ENCODE assay signal across 18 cellular contexts in the genomic region with DNA sequence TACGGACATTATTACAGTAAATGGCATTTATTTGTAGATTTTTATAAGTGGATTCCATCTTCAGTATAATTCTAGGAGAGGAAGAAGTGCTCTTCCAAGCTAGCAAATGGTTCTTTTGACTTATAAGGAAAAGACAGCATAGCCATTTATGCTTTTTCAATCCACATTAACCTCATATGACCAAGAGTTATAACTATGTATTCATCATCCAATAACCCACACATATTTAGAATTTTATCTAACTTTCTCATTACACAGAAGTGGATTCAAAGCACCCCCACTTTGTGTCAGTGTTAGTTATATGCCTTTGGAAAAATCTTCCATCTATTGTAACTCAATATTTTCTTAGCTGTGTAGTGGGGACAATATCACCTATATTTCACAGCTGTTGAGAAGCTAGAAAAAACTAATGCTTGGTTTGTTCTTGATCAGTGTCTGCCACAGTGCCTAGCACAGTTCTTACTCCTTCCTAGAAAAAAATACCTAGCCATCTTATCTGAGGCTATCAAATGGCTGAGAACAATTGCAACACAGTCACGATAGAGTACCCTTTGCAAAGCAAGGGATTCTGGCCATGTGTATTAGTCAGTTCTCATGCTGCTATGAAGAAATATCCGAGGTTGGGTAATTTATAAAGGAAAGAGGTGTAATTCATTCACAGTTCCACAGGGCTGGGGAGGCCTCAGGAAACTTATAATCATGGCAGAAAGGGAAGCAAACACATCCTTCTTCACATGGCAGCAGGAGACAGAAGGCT.
DNase-seq lines count a peak whose midpoint lies in the region; ATAC-seq and TF ChIP-seq lines count a peak whose summit lies in the region.
"Had no signal": no experiment of that assay in that cellular context is flagged by ENCODE, and none has a peak within 500 bp of the region (broad histone marks: within the 10 kb centered on the region; RNA-seq: fewer than 3 reads in every experiment).

No MANE protein-coding gene starts in this region.

- ATAC-seq in GM21786 (IDR thresholded peaks at IDR 0.05; ENCODE audit: unreplicated experiment) (no peak), HG02938 (IDR thresholded peaks at IDR 0.05; ENCODE audit: unreplicated experiment) (no peak)

- no TSS peak for BruUV-seq in mammary epithelial cell (replicated peaks; lab: Mats Ljungman, UMichigan)

- H3K4me2 ChIP-seq in mammary epithelial cell (ENCODE audit: insufficient read depth, low read depth, low read length) = no peak overlapping the region

- intact Hi-C loops in mammary epithelial cell (cut with micrococcal nuclease) = no loop called here

- TF ChIP-seq CTCF in mammary epithelial cell (conservative IDR thresholded peaks at IDR 0.05 in 1 of 2, IDR thresholded peaks at IDR 0.05 in 1 of 2; ENCODE audit: extremely low read depth in 1 of 2, insufficient read depth in 1 of 2, low read depth in 1 of 2, low read length in 2 of 2) (no peak), fibroblast of pulmonary artery (IDR thresholded peaks at IDR 0.05; ENCODE audit: low read length, missing control alignments) (no peak)

- no peaks in the 10 kb centered on the region for H3K27me3 ChIP-seq in mammary epithelial cell (ENCODE audit: insufficient read depth, low read length)

- H3K9me3 ChIP-seq in mammary epithelial cell (replicated peaks; ENCODE audit: insufficient read depth, low read length) = no peaks in the 10 kb centered on the region
- H3K9me3 ChIP-seq: HAP-1 had no signal

- no peaks in the 10 kb centered on the region for H3K4me1 ChIP-seq in mammary epithelial cell (ENCODE audit: insufficient read depth, low read length)
- H3K4me1 ChIP-seq: HAP-1 had no signal

- no peaks in the 10 kb centered on the region for H4K20me1 ChIP-seq in mammary epithelial cell (ENCODE audit: insufficient read depth, low read length)

- H2AFZ ChIP-seq in mammary epithelial cell (ENCODE audit: low read depth, low read length) = no peak overlapping the region

- DNase-seq in AG08395 (ENCODE audit: low spot score) = peak; percentile 6
- peak; percentile 64 for DNase-seq in HCEC 1CT
- peak; percentile 23 for DNase-seq in mammary epithelial cell
- peak; percentile 34 for DNase-seq in fibroblast of pulmonary artery (ENCODE audit: low read depth)
- no peak for DNase-seq in activated gamma-delta T cell (lab: John Stamatoyannopoulos, UW)
- no peak for DNase-seq in stimulated activated naive CD4-positive, alpha-beta T cell treated with Interleukin-2 at 50 U/mL for 16 hours (lab: John Stamatoyannopoulos, UW)
- DNase-seq: AML-193; DMS 273 treated with DMSO at 0.1 percent for 48 hours; NCI-H1048; NCI-H1436 treated with DMSO at 0.1 percent for 48 hours; NCI-H2029 treated with DMSO at 0.1 percent for 48 hours; NCI-H2171 treated with DMSO at 0.1 percent for 48 hours; NCI-H446 treated with DMSO at 0.1 percent for 48 hours; NK-92 treated with Interleukin-12 subunit alpha and Interleukin-12 subunit beta, amount 100 ng/mL, for 24 hours; SHP77 treated with DMSO at 0.1 percent for 48 hours had no signal

- 75% methylated on average over 3 of the region's 3 CpGs for whole genome bisulfite sequencing in mammary epithelial cell (ENCODE audit: low coverage, missing lambda C conversion rate)

- no peak overlapping the region for H3K27ac ChIP-seq in mammary epithelial cell (ENCODE audit: insufficient read depth, low read depth, low read length)

- H3K79me2 ChIP-seq in mammary epithelial cell (ENCODE audit: insufficient read depth, low read length) = no peaks in the 10 kb centered on the region

- H3K36me3 ChIP-seq in mammary epithelial cell (ENCODE audit: insufficient read depth, low read length) = no peaks in the 10 kb centered on the region
- H3K36me3 ChIP-seq: HAP-1 had no signal

- CTCF ChIA-PET in mammary epithelial cell (lab: Charles Lee; ENCODE audit: low non-redundant PET) = no interaction called here

- dilution Hi-C loops in mammary epithelial cell (cut with HindIII; ENCODE audit: low sequenced_read_pairs) = no loop called here

- H3K4me3 ChIP-seq in mammary epithelial cell (replicated peaks in 1 of 3; ENCODE audit: insufficient read depth in 1 of 3, low read depth in 2 of 3, low read length in 3 of 3) (no peak overlapping the region), fibroblast of pulmonary artery (replicated peaks; ENCODE audit: low read depth, low read length) (no peak overlapping the region)
- H3K4me3 ChIP-seq: HAP-1 had no signal

- H3K9ac ChIP-seq in mammary epithelial cell (ENCODE audit: insufficient read depth, low read length) = no peak overlapping the region

- in situ Hi-C loops in mammary epithelial cell (cut with MboI; ENCODE audit: low sequenced_read_pairs in 2 of 2) = no loop called here

Comparison
In these comparisons a context has a peak if more than half of its experiments do, and no peak if none do; other contexts are left out.
1. DNase-seq: peak in AG08395 (single experiment), HCEC 1CT (single experiment), mammary epithelial cell (single experiment) and fibroblast of pulmonary artery (single experiment); none in activated gamma-delta T cell (single experiment) and stimulated activated naive CD4-positive, alpha-beta T cell treated with Interleukin-2 at 50 U/mL for 16 hours (single experiment).